In the genomic region with DNA sequence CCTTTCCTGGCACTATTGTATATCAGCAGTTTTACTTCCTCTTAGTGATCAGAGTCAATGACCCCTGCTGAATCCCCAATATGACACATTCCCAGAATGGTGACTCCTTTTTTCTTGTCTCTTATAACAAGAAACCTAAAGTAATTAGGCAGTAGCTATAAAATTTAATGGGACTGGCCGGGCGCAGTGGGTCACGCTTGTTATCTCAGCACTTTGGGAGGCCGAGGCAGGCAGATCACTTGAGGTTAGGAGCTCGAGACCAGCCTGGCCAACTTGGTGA, we compare ENCODE assay signal across 12 cellular contexts. TPM values are rescaled to one million over a fixed set of nuclear protein-coding genes. Genes with fewer than 3 reads are reported as not detected.
A peak's percentile ranks its signal among the peaks of the same experiment; 100 is the strongest.
DNase-seq lines count a peak whose midpoint lies in the region; ATAC-seq, FAIRE-seq and TF ChIP-seq lines count a peak whose summit lies in the region.
"Had no signal": no experiment of that assay in that cellular context is flagged by ENCODE, and none has a peak within 500 bp of the region (broad histone marks: within the 10 kb centered on the region; RNA-seq: fewer than 3 reads in every experiment).

No MANE protein-coding gene starts in this region.

- 0 out of 2 replicates have a peak, but pooled peaks cover 3% of the 10 kb centered on the region for H4K20me1 ChIP-seq in IMR-90 (ENCODE audit: insufficient read depth, low read length)
- H4K20me1 ChIP-seq in endothelial cell of umbilical vein (replicated peaks; ENCODE audit: control insufficient read depth, extremely low read depth, insufficient read depth, low read length): no peaks in the 10 kb centered on the region

- DNase-seq in EH (ENCODE audit: low read depth) (peak; percentile 20), IMR-90 (no peak), endothelial cell of umbilical vein (ENCODE audit: low read depth, low spot score) (no peak), psoas muscle (no peak), T1000 (lab: John Stamatoyannopoulos, UW) (no peak), MG63 (no peak), body of pancreas (no peak)
- no peak for DNase-seq in naive thymus-derived CD8-positive, alpha-beta T cell
- DNase-seq: naive B cell, NCI-H2029 treated with DMSO at 0.1 percent for 48 hours, NCI-H524 treated with DMSO at 0.1 percent for 48 hours, T-helper 1 cell had no signal

- no peak for TF ChIP-seq POLR2A in IMR-90 (IDR thresholded peaks at IDR 0.05; ENCODE audit: low read depth, low read length)
- TF ChIP-seq POLR2A in endothelial cell of umbilical vein (IDR thresholded peaks at IDR 0.05; ENCODE audit: low read depth, low read length): no peak
- no peak for TF ChIP-seq POLR2A in body of pancreas (IDR thresholded peaks at IDR 0.05)

- H3K4me2 ChIP-seq in IMR-90 (ENCODE audit: low read depth, low read length) (no peak overlapping the region), endothelial cell of umbilical vein (ENCODE audit: insufficient read depth, low read length) (peak overlapping the region; percentile 68)

- H3K79me2 ChIP-seq in endothelial cell of umbilical vein (ENCODE audit: control insufficient read depth, insufficient read depth, low read length): no peaks in the 10 kb centered on the region

- H3K4me3 Mint-ChIP-seq in naive thymus-derived CD8-positive, alpha-beta T cell: no peak overlapping the region
- H3K4me3 Mint-ChIP-seq: naive B cell had no signal

- TF ChIP-seq CTCF in IMR-90 (conservative IDR thresholded peaks at IDR 0.05; ENCODE audit: low read depth, low read length): no peak
- no peak for TF ChIP-seq CTCF in endothelial cell of umbilical vein (IDR thresholded peaks at IDR 0.05; ENCODE audit: extremely low read depth in 1 of 2, insufficient read depth in 1 of 2, low read depth in 1 of 2, low read length in 2 of 2)
- no peak for TF ChIP-seq CTCF in psoas muscle (IDR thresholded peaks at IDR 0.05)
- TF ChIP-seq CTCF in body of pancreas (IDR thresholded peaks at IDR 0.05): no peak

- H3K27ac ChIP-seq in IMR-90 (ENCODE audit: insufficient read depth, low read length): no peak overlapping the region
- H3K27ac ChIP-seq in endothelial cell of umbilical vein (ENCODE audit: insufficient read depth, low read depth, low read length): peak overlapping the region; percentile 96
- H3K27ac ChIP-seq in psoas muscle: peak overlapping the region; percentile 66
- peak overlapping the region in 1 of 4 donors; percentile 68 for H3K27ac ChIP-seq in body of pancreas

- peaks cover 4 to 16% (median 7%) of the 10 kb centered on the region in 5 donors for H3K27me3 Mint-ChIP-seq in naive thymus-derived CD8-positive, alpha-beta T cell

- no peaks in the 10 kb centered on the region for H3K4me1 Mint-ChIP-seq in naive thymus-derived CD8-positive, alpha-beta T cell
- H3K4me1 Mint-ChIP-seq: naive B cell had no signal

- H3K9ac ChIP-seq in IMR-90 (ENCODE audit: low read depth, low read length) (no peak overlapping the region), endothelial cell of umbilical vein (replicated peaks; ENCODE audit: extremely low read depth, insufficient read depth, low read length) (peak overlapping the region; percentile 62)

- no peaks in the 10 kb centered on the region for H3K9me3 Mint-ChIP-seq in naive thymus-derived CD8-positive, alpha-beta T cell

- no peak overlapping the region for H3K18ac ChIP-seq in IMR-90 (ENCODE audit: low read depth, low read length)

- no peak for FAIRE-seq in endothelial cell of umbilical vein (lab: Jason Lieb, UNC)

- no peak overlapping the region for H2AK9ac ChIP-seq in IMR-90 (replicated peaks; ENCODE audit: low read depth, low read length, poor library complexity)

- peaks cover 10% of the 10 kb centered on the region for H3K9me1 ChIP-seq in IMR-90 (ENCODE audit: insufficient read depth, low read length)
- H3K9me1 ChIP-seq in endothelial cell of umbilical vein (replicated peaks; ENCODE audit: control insufficient read depth, extremely low read depth, insufficient read depth, low read length): no peaks in the 10 kb centered on the region

- no peak for TF ChIP-seq RAD21 in IMR-90 (IDR thresholded peaks at IDR 0.05; ENCODE audit: low read length)

- no CpG with 5 or more reads among the region's 5 CpGs for WGBS in IMR-90 (ENCODE audit: extremely low coverage in 2 of 2, insufficient read length in 1 of 2), 2 experiments
- WGBS in psoas muscle, 3 donors: 86 to 92% (median 88%) methylated on average over 5 of the region's 5 CpGs
- 92 to 97% methylated on average over 5 of the region's 5 CpGs for WGBS in body of pancreas, 2 donors

- no peak overlapping the region; the same call in 1 of the 2 replicates for H3K14ac ChIP-seq in IMR-90 (replicated peaks; ENCODE audit: low read depth, low read length)

- no TSS peak for BruUV-seq in IMR-90 (replicated peaks; lab: Mats Ljungman, UMichigan)
- BruUV-seq in endothelial cell of umbilical vein (replicated peaks; lab: Mats Ljungman, UMichigan): no TSS peak

- peak overlapping the region; percentile 91; the same call in 1 of the 2 replicates for H2BK20ac ChIP-seq in IMR-90 (ENCODE audit: low read depth, low read length)

- no peak overlapping the region for H3K23ac ChIP-seq in IMR-90 (ENCODE audit: low read depth, low read length)

- H3K27me3 ChIP-seq in IMR-90 (ENCODE audit: control insufficient read depth, insufficient read depth, low read length) (no peaks in the 10 kb centered on the region), endothelial cell of umbilical vein (ENCODE audit: control insufficient read depth in 2 of 2, insufficient read depth in 2 of 2, low read length in 2 of 2) (no peaks in the 10 kb centered on the region), psoas muscle (ENCODE audit: insufficient read depth in 3 of 3, low read length in 2 of 3) (no peaks in the 10 kb centered on the region), MG63 (no peaks in the 10 kb centered on the region), body of pancreas (no peaks in the 10 kb centered on the region)

- peak overlapping the region; percentile 16 to 92; a peak in 3 of 4 replicates for H4K8ac ChIP-seq in IMR-90 (ENCODE audit: low read depth in 2 of 2, low read length in 2 of 2)

- intact Hi-C loops in IMR-90 (cut with micrococcal nuclease): no loop called here
- intact Hi-C loops in endothelial cell of umbilical vein (cut with micrococcal nuclease): no loop called here
- intact Hi-C loops in psoas muscle (cut with DNase I): loop anchor here in 1 of 2 donors (5.0 kb wide), 1 partner anchor 69 kb away; no protein-coding TSS in a partner anchor
- intact Hi-C loops in body of pancreas (cut with DNase I): no loop called here

- H3K36me3 Mint-ChIP-seq in naive thymus-derived CD8-positive, alpha-beta T cell: no peaks in the 10 kb centered on the region

- POLR2A ChIA-PET in IMR-90 (lab: Charles Lee; ENCODE audit: unreplicated experiment): interaction anchor here (0.6 kb wide), 2 partner anchors 107 to 419 kb away, joined by 4 to 8 read pairs; no protein-coding TSS in a partner anchor
- POLR2A ChIA-PET in endothelial cell of umbilical vein (lab: Charles Lee): interaction anchor here (0.7 to 2.9 kb wide), 7 partner anchors 11 to 136 kb away, joined by 3 to 15 read pairs (median 6); partner anchors contain the start of gene CDC42BPA
- POLR2A ChIA-PET in naive thymus-derived CD8-positive, alpha-beta T cell (lab: Charles Lee): no interaction called here

- H3K9me3 ChIP-seq in IMR-90 (ENCODE audit: control insufficient read depth, insufficient read depth, low read length) (no peaks in the 10 kb centered on the region), endothelial cell of umbilical vein (replicated peaks; ENCODE audit: control insufficient read depth, insufficient read depth, low read length) (no peaks in the 10 kb centered on the region), psoas muscle (no peaks in the 10 kb centered on the region), MG63 (no peaks in the 10 kb centered on the region), body of pancreas (no peaks in the 10 kb centered on the region)

- dilution Hi-C loops in IMR-90 (cut with HindIII; ENCODE audit: low sequenced_read_pairs, unreplicated experiment): no loop called here
- dilution Hi-C loops in endothelial cell of umbilical vein (cut with MboI; ENCODE audit: extremely low pct_ligation_motif_present, low sequenced_read_pairs): no loop called here

- ATAC-seq in IMR-90 (ENCODE audit: low read depth) (no peak), psoas muscle (no peak), body of pancreas (no peak)
- ATAC-seq in naive thymus-derived CD8-positive, alpha-beta T cell: no peak

- H3K4me1 ChIP-seq in IMR-90 (ENCODE audit: control insufficient read depth, insufficient read depth, low read length) (peaks cover 11% of the 10 kb centered on the region; the same call in 1 of the 2 replicates), endothelial cell of umbilical vein (ENCODE audit: control insufficient read depth, extremely low read depth, insufficient read depth, low read length) (peaks cover 31% of the 10 kb centered on the region), psoas muscle (peaks cover 15% of the 10 kb centered on the region), body of pancreas (peaks cover 11% of the 10 kb centered on the region)

- H3K36me3 ChIP-seq in IMR-90 (ENCODE audit: control insufficient read depth, insufficient read depth, low read length) (no peaks in the 10 kb centered on the region), endothelial cell of umbilical vein (ENCODE audit: control insufficient read depth in 2 of 2, extremely low read depth in 1 of 2, insufficient read depth in 2 of 2, low read length in 2 of 2) (no peaks in the 10 kb centered on the region), psoas muscle (ENCODE audit: insufficient read depth in 1 of 2, low read depth in 1 of 2) (no peaks in the 10 kb centered on the region), MG63 (no peaks in the 10 kb centered on the region), body of pancreas (replicated peaks in 1 of 2; ENCODE audit: insufficient read depth in 1 of 2, low read depth in 2 of 2) (no peaks in the 10 kb centered on the region)

- peak overlapping the region; percentile 95; the same call in 1 of the 2 replicates for H2BK120ac ChIP-seq in IMR-90 (ENCODE audit: low read depth, low read length)

- H4K5ac ChIP-seq in IMR-90 (ENCODE audit: low read depth, low read length): no peak overlapping the region

- H3K4me3 ChIP-seq in IMR-90 (ENCODE audit: insufficient read depth, low read depth, low read length) (no peak overlapping the region), endothelial cell of umbilical vein (replicated peaks in 1 of 3; ENCODE audit: insufficient read depth in 1 of 3, low read depth in 1 of 3, low read length in 3 of 3) (peak overlapping the region in 1 of 3 experiments; percentile 36), psoas muscle (no peak overlapping the region), MG63 (no peak overlapping the region), body of pancreas (no peak overlapping the region)

- H2BK5ac ChIP-seq in IMR-90 (ENCODE audit: low read depth, low read length, poor library complexity, severe bottlenecking): no peak overlapping the region

- CTCF ChIA-PET in IMR-90 (lab: Yijun Ruan, JAX) (no interaction called here), endothelial cell of umbilical vein (lab: Charles Lee) (interaction anchor here (1.2 to 2.3 kb wide), 7 partner anchors 11 to 74 kb away, joined by 4 to 20 read pairs (median 6); partner anchors contain the start of gene CDC42BPA)

- peak overlapping the region; percentile 95; the same call in 1 of the 2 replicates for H3K4ac ChIP-seq in IMR-90 (ENCODE audit: low read depth, low read length)

- no peak overlapping the region for H4K91ac ChIP-seq in IMR-90 (ENCODE audit: insufficient read depth, low read depth, low read length)

- no peak overlapping the region; the same call in 1 of the 2 replicates for H2AK5ac ChIP-seq in IMR-90 (ENCODE audit: low read depth, low read length)

- H2AFZ ChIP-seq in IMR-90 (replicated peaks; ENCODE audit: low read length, poor library complexity) (no peak overlapping the region), endothelial cell of umbilical vein (ENCODE audit: low read depth, low read length) (no peak overlapping the region)

- no peak overlapping the region for H3K27ac Mint-ChIP-seq in naive thymus-derived CD8-positive, alpha-beta T cell
- H3K27ac Mint-ChIP-seq: naive B cell had no signal

- no peaks in the 10 kb centered on the region for H3K79me1 ChIP-seq in IMR-90 (ENCODE audit: low read depth in 1 of 2, low read length in 2 of 2)

- H3K56ac ChIP-seq in IMR-90 (ENCODE audit: extremely low read depth, insufficient read depth, low read length): peak overlapping the region; percentile 50; the same call in 1 of the 2 replicates

- peak overlapping the region; percentile 94 for H2BK15ac ChIP-seq in IMR-90 (ENCODE audit: low read depth, low read length)

- in situ Hi-C loops in IMR-90 (cut with MboI; ENCODE audit: low sequenced_read_pairs): no loop called here

RNA-seq across cellular contexts. Expression of gene CDC42BPA, which starts 39.7 kb away (rescaled TPM):
- 27.8 and 36.4 TPM in 2 replicates for total RNA-seq in IMR-90 (2012; rRNA removed)
- 7.7 and 9.4 TPM in 2 replicates for polyA plus RNA-seq in IMR-90 (2012; rRNA removed)
- 2.8 and 4.1 TPM in 2 replicates for polyA plus RNA-seq in IMR-90 (2012; cell fraction: cytosol; rRNA removed)
- 8.9 and 19.7 TPM in 2 replicates for polyA plus RNA-seq in IMR-90 (2012; cell fraction: nucleus; rRNA removed; ENCODE audit: low replicate concordance)
- 88.1 and 92.6 TPM in 2 replicates for total RNA-seq in endothelial cell of umbilical vein
- 23.6 and 26.1 TPM in 2 replicates for polyA plus RNA-seq in endothelial cell of umbilical vein
- 23.8 and 26.7 TPM in 2 replicates for polyA plus RNA-seq in endothelial cell of umbilical vein (2011; cell fraction: cytosol; rRNA removed)
- 64.0 and 65.6 TPM in 2 replicates for polyA plus RNA-seq in endothelial cell of umbilical vein (2011; cell fraction: nucleus; rRNA removed)
- polyA plus RNA-seq in endothelial cell of umbilical vein (2012): 33.5 and 44.2 TPM in 2 replicates
- 106 and 109 TPM in 2 replicates for polyA minus RNA-seq in endothelial cell of umbilical vein
- polyA minus RNA-seq in endothelial cell of umbilical vein (2011; cell fraction: cytosol; rRNA and poly(A)+ RNA removed): 14.7 TPM
- 258 and 326 TPM in 2 replicates for polyA minus RNA-seq in endothelial cell of umbilical vein (2011; cell fraction: nucleus; rRNA and poly(A)+ RNA removed)
- 10 to 100 TPM; 14.1 to 23.0 (median 20.2) TPM for total RNA-seq in psoas muscle
- 10 to 100 TPM in 1 of 3 donors, 1 to 10 TPM in 2; 5.3 to 15.7 (median 6.4) TPM for polyA plus RNA-seq in psoas muscle
- total RNA-seq in naive thymus-derived CD8-positive, alpha-beta T cell: 1 to 10 TPM; 1.3 to 1.5 TPM
- polyA plus RNA-seq in naive thymus-derived CD8-positive, alpha-beta T cell: under 1 TPM; 0.01 to 0.18 (median 0.09) TPM
- 11.6 and 17.1 TPM in 2 replicates for total RNA-seq in MG63 (2014; rRNA removed; shearing (Covaris generic); ENCODE audit: low replicate concordance)
- total RNA-seq in body of pancreas: 10 to 100 TPM; 35.9 to 37.6 TPM
